ENCODE assay signal across 1 cellular context in the genomic region with DNA sequence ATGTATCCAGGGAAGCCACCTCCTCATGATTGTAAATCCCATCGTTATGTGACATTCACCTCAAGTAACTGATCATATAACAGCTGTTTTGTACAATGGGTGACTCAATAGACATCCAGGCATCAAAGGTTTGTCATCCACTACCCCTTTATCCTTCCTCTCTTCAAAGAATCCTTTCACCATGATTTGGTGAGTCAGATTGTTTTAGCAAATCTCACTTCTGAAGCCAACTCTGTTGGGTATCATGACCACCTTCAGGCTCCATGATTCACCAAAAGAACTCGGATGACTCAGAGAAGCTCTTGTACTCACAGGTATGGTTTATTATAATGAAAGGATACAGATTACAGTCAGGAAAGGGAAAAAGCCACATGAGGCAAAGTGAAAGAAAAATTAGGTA.
TF ChIP-seq lines count a peak whose summit lies in the region.

No MANE protein-coding gene starts in this region.

TF ChIP-seq in HCT116, 20 proteins besides CTCF, POLR2A, EP300 and RAD21 (continued from another document):
- TF ChIP-seq, protein P1, sequence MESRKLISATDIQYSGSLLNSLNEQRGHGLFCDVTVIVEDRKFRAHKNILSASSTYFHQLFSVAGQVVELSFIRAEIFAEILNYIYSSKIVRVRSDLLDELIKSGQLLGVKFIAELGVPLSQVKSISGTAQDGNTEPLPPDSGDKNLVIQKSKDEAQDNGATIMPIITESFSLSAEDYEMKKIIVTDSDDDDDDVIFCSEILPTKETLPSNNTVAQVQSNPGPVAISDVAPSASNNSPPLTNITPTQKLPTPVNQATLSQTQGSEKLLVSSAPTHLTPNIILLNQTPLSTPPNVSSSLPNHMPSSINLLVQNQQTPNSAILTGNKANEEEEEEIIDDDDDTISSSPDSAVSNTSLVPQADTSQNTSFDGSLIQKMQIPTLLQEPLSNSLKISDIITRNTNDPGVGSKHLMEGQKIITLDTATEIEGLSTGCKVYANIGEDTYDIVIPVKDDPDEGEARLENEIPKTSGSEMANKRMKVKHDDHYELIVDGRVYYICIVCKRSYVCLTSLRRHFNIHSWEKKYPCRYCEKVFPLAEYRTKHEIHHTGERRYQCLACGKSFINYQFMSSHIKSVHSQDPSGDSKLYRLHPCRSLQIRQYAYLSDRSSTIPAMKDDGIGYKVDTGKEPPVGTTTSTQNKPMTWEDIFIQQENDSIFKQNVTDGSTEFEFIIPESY (IDR thresholded peaks at IDR 0.05; ENCODE audit: extremely low read depth, insufficient replicate concordance, low read length): no peak
- TF ChIP-seq EZH2phosphoT487 (IDR thresholded peaks at IDR 0.05; ENCODE audit: borderline replicate concordance): no peak
- peak; percentile 93 for TF ChIP-seq TCF7L2 (IDR thresholded peaks at IDR 0.05; ENCODE audit: borderline replicate concordance, extremely low read depth, insufficient read depth, insufficient read length)
- peak; percentile 90 for TF ChIP-seq SIN3A (IDR thresholded peaks at IDR 0.05; ENCODE audit: low read depth)
- TF ChIP-seq, protein P2, sequence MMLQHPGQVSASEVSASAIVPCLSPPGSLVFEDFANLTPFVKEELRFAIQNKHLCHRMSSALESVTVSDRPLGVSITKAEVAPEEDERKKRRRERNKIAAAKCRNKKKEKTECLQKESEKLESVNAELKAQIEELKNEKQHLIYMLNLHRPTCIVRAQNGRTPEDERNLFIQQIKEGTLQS (IDR thresholded peaks at IDR 0.05): peak; percentile 74
TF ChIP-seq in HCT116: peak in this region for 12.
